Comparison of ENCODE assay signal across 8 cellular contexts in the genomic region with DNA sequence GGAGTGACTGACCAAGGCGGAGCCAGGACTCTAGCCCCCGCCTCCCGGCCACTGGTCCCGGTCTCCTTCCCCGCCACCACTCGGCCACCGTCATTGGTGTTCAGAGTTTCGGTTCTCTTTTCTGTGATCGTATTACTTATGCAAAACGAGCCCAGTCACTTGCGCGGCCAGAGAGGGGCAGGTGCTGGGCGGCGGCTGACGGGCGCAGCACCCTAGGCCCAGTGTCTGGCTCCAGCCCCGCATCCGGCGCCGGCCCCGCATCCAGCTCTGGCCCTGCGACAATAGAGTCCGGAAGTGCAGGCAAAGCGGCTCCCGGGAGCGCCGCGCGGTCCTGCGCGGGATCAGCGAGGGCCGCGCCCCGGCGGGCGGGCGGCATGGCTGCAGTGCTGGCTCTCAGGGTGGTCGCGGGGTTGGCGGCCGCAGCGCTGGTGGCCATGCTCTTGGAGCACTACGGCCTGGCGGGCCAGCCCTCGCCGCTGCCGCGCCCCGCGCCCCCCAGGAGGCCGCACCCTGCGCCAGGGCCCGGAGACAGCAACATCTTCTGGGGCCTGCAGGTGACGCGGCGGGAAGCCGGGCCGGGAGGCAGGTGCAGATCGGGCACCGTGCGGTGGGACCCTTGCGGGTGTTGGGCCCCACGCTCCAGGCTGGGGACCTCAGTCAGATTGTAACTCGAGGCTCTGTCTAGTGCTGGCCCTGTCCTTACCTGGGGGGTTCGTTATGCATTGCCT. TPM values are rescaled to one million over a fixed set of nuclear protein-coding genes. Genes with fewer than 3 reads are reported as not detected.
DNase-seq lines count a peak whose midpoint lies in the region; ATAC-seq, FAIRE-seq and TF ChIP-seq lines count a peak whose summit lies in the region.

TMEM62 (plus strand) TSS at position 158 of the 728 bp plus-strand sequence; CDS start at position 375, 217 bp downstream.

- no peaks in the 10 kb centered on the region for H3K9me1 ChIP-seq in endothelial cell of umbilical vein (replicated peaks; ENCODE audit: control insufficient read depth, extremely low read depth, insufficient read depth, low read length)

- H3K9me3 Mint-ChIP-seq in CD4-positive, alpha-beta memory T cell, result peaks cover 0 to 6% (median 3%) of the 10 kb centered on the region in 8 donors
- H3K9me3 Mint-ChIP-seq in mesothelial cell of epicardium, result peaks cover 8% of the 10 kb centered on the region

- no peaks in the 10 kb centered on the region for H3K9me2 ChIP-seq in OCI-LY1 (ENCODE audit: low read depth, low read length)

- peaks cover 10% of the 10 kb centered on the region for H3K36me3 ChIP-seq in CD4-positive, alpha-beta memory T cell (ENCODE audit: insufficient read depth, low read length)
- H3K36me3 ChIP-seq in OCI-LY1 (ENCODE audit: insufficient read depth, low read length) (peaks cover 22% of the 10 kb centered on the region), endothelial cell of umbilical vein (ENCODE audit: control insufficient read depth in 2 of 2, extremely low read depth in 1 of 2, insufficient read depth in 2 of 2, low read length in 2 of 2) (peaks cover 0 to 10% of the 10 kb centered on the region in 2 experiments)

- no peaks in the 10 kb centered on the region for H3F3A ChIP-seq in OCI-LY1 (ENCODE audit: insufficient read depth, low read length)

- FAIRE-seq in endothelial cell of umbilical vein (lab: Jason Lieb, UNC), result peak; percentile 75

- H4K20me1 ChIP-seq in OCI-LY1 (ENCODE audit: insufficient read depth, low read length) (no peaks in the 10 kb centered on the region), endothelial cell of umbilical vein (replicated peaks; ENCODE audit: control insufficient read depth, extremely low read depth, insufficient read depth, low read length) (no peaks in the 10 kb centered on the region)

- TF ChIP-seq POLR2A in endothelial cell of umbilical vein (IDR thresholded peaks at IDR 0.05; ENCODE audit: low read depth, low read length), result no peak

- peaks cover 2% of the 10 kb centered on the region in 2 donors for H3K27me3 Mint-ChIP-seq in CD4-positive, alpha-beta memory T cell
- peaks cover 30% of the 10 kb centered on the region for H3K27me3 Mint-ChIP-seq in mesothelial cell of epicardium (ENCODE audit: low read depth)

- POLR2A ChIA-PET in CD4-positive, alpha-beta memory T cell (lab: Charles Lee; ENCODE audit: partially characterized antibody), result interaction anchor here (0.6 to 2.4 kb wide), 6 partner anchors 11 to 1732 kb away, joined by 3 to 7 read pairs (median 5); partner anchors contain the start of genes CCNDBP1, NDUFAF1 and UBR1
- POLR2A ChIA-PET in endothelial cell of umbilical vein (lab: Charles Lee), result interaction anchor here (0.6 kb wide), 1 partner anchor 26 kb away, joined by 3 read pairs; no protein-coding TSS in a partner anchor

- H3K9ac ChIP-seq in OCI-LY1 (ENCODE audit: low read length), result peak within 1 kb of the TSS; percentile 88
- peak within 1 kb of the TSS; percentile 61 for H3K9ac ChIP-seq in endothelial cell of umbilical vein (replicated peaks; ENCODE audit: extremely low read depth, insufficient read depth, low read length)

- DNase-seq in CD4-positive, alpha-beta memory T cell, result peak; percentile 47 to 66 (median 56)
- DNase-seq in activated T-cell treated with anti-CD3 and anti-CD28 coated beads for 1 hour (ENCODE audit: low read depth), result peak; percentile 43
- DNase-seq in endothelial cell of umbilical vein (ENCODE audit: low read depth, low spot score), result peak; percentile 65
- DNase-seq in mesothelial cell of epicardium (ENCODE audit: low spot score in 2 of 2, unreplicated experiment in 2 of 2), result peak; percentile 32 to 66
- peak; percentile 50 to 60 for DNase-seq in stimulated activated CD8-positive, alpha-beta memory T cell treated with anti-CD3 and anti-CD28 coated beads, Interleukin-2, amount 100 ng/mL, for 48 hours (ENCODE audit: low read depth in 2 of 2)

- peak; percentile 93 for ATAC-seq in GM19351 (IDR thresholded peaks at IDR 0.05; ENCODE audit: unreplicated experiment)
- ATAC-seq in HG03469 (IDR thresholded peaks at IDR 0.05; ENCODE audit: unreplicated experiment), result peak; percentile 83

- no peak for TF ChIP-seq CTCF in OCI-LY1 (IDR thresholded peaks at IDR 0.05; ENCODE audit: low read length)
- no peak for TF ChIP-seq CTCF in endothelial cell of umbilical vein (IDR thresholded peaks at IDR 0.05; ENCODE audit: extremely low read depth in 1 of 2, insufficient read depth in 1 of 2, low read depth in 1 of 2, low read length in 2 of 2)
- no peak for TF ChIP-seq CTCF in mesothelial cell of epicardium (IDR thresholded peaks at IDR 0.05; ENCODE audit: unreplicated experiment)

- no TSS peak for BruUV-seq in endothelial cell of umbilical vein (replicated peaks; lab: Mats Ljungman, UMichigan)

- H3K9me3 ChIP-seq in CD4-positive, alpha-beta memory T cell (ENCODE audit: control insufficient read depth in 1 of 2, low read length in 2 of 2), result no peaks in the 10 kb centered on the region
- no peaks in the 10 kb centered on the region for H3K9me3 ChIP-seq in OCI-LY1 (ENCODE audit: low read length)
- H3K9me3 ChIP-seq in endothelial cell of umbilical vein (replicated peaks; ENCODE audit: control insufficient read depth, insufficient read depth, low read length), result no peaks in the 10 kb centered on the region

- H3K27ac Mint-ChIP-seq in CD4-positive, alpha-beta memory T cell, result peak within 1 kb of the TSS; percentile 83 to 97 (median 94)
- H3K27ac Mint-ChIP-seq in mesothelial cell of epicardium, result peak within 1 kb of the TSS; percentile 95

- intact Hi-C loops in CD4-positive, alpha-beta memory T cell (cut with micrococcal nuclease), result loop anchor here (1.0 to 5.0 kb wide), 3 partner anchors 10 to 54 kb away; partner anchors contain the start of genes CCNDBP1 and UBR1
- intact Hi-C loops in endothelial cell of umbilical vein (cut with micrococcal nuclease), result loop anchor here (1.0 kb wide), 2 partner anchors 10 to 17 kb away; no protein-coding TSS in a partner anchor

- H2AFZ ChIP-seq in OCI-LY1 (ENCODE audit: low read length) (peak within 1 kb of the TSS; percentile 93), endothelial cell of umbilical vein (ENCODE audit: low read depth, low read length) (peak within 1 kb of the TSS; percentile 97)

- H3K36me3 Mint-ChIP-seq in CD4-positive, alpha-beta memory T cell, result peaks cover 22 to 28% of the 10 kb centered on the region in 2 donors
- peaks cover 8% of the 10 kb centered on the region for H3K36me3 Mint-ChIP-seq in mesothelial cell of epicardium

- H3K4me3 ChIP-seq in CD4-positive, alpha-beta memory T cell (ENCODE audit: low read length in 2 of 2), result peak within 1 kb of the TSS; percentile 81 to 88
- H3K4me3 ChIP-seq in OCI-LY1 (ENCODE audit: low read depth, low read length, poor library complexity, severe bottlenecking) (peak within 1 kb of the TSS; percentile 97), endothelial cell of umbilical vein (replicated peaks in 1 of 3; ENCODE audit: insufficient read depth in 1 of 3, low read depth in 1 of 3, low read length in 3 of 3) (peak within 1 kb of the TSS; percentile 17 to 73 (median 64))

- peak within 1 kb of the TSS; percentile 90 to 98 (median 95) for H3K4me3 Mint-ChIP-seq in CD4-positive, alpha-beta memory T cell
- peak within 1 kb of the TSS; percentile 89 for H3K4me3 Mint-ChIP-seq in mesothelial cell of epicardium

- peak within 1 kb of the TSS; percentile 72 for H3K27ac ChIP-seq in CD4-positive, alpha-beta memory T cell (ENCODE audit: low read depth, low read length)
- H3K27ac ChIP-seq in OCI-LY1 (ENCODE audit: low read depth, low read length, poor library complexity, severe bottlenecking) (peak within 1 kb of the TSS; percentile 55), endothelial cell of umbilical vein (ENCODE audit: insufficient read depth, low read depth, low read length) (peak within 1 kb of the TSS; percentile 12)

- dilution Hi-C loops in endothelial cell of umbilical vein (cut with MboI; ENCODE audit: extremely low pct_ligation_motif_present, low sequenced_read_pairs), result no loop called here

- no peaks in the 10 kb centered on the region for H3K27me3 ChIP-seq in CD4-positive, alpha-beta memory T cell (ENCODE audit: insufficient read depth, low read length)
- H3K27me3 ChIP-seq in OCI-LY1 (ENCODE audit: insufficient read depth, low read length) (no peaks in the 10 kb centered on the region), endothelial cell of umbilical vein (ENCODE audit: control insufficient read depth in 2 of 2, insufficient read depth in 2 of 2, low read length in 2 of 2) (no peaks in the 10 kb centered on the region)

- H3K4me1 ChIP-seq in CD4-positive, alpha-beta memory T cell (ENCODE audit: insufficient read depth, low read length), result peaks cover 18% of the 10 kb centered on the region
- peaks cover 22% of the 10 kb centered on the region for H3K4me1 ChIP-seq in OCI-LY1 (ENCODE audit: insufficient read depth, low read length, severe bottlenecking)
- H3K4me1 ChIP-seq in endothelial cell of umbilical vein (ENCODE audit: control insufficient read depth, extremely low read depth, insufficient read depth, low read length), result peaks cover 11% of the 10 kb centered on the region

- peaks cover 12% of the 10 kb centered on the region for H3K79me2 ChIP-seq in OCI-LY1 (ENCODE audit: insufficient read depth, low read length)
- H3K79me2 ChIP-seq in endothelial cell of umbilical vein (ENCODE audit: control insufficient read depth, insufficient read depth, low read length), result no peaks in the 10 kb centered on the region

- H3K4me2 ChIP-seq in OCI-LY1 (ENCODE audit: low read length) (peak within 1 kb of the TSS; percentile 99), endothelial cell of umbilical vein (ENCODE audit: insufficient read depth, low read length) (peak within 1 kb of the TSS; percentile 89)

- peaks cover 11 to 30% (median 22%) of the 10 kb centered on the region in 4 donors for H3K4me1 Mint-ChIP-seq in CD4-positive, alpha-beta memory T cell
- peaks cover 22% of the 10 kb centered on the region for H3K4me1 Mint-ChIP-seq in mesothelial cell of epicardium

- CTCF ChIA-PET in CD4-positive, alpha-beta memory T cell (lab: Charles Lee; ENCODE audit: partially characterized antibody), result interaction anchor here (1.1 kb wide), 1 partner anchor 62 kb away, joined by 3 read pairs; no protein-coding TSS in a partner anchor
- CTCF ChIA-PET in endothelial cell of umbilical vein (lab: Charles Lee), result interaction anchor here (2.4 kb wide), 1 partner anchor 70 kb away, joined by 8 read pairs; no protein-coding TSS in a partner anchor

RNA-seq across cellular contexts. Expression of gene TMEM62, which starts in this region (rescaled TPM):
- total RNA-seq in CD4-positive, alpha-beta memory T cell, result 10 to 100 TPM; 14.3 to 17.4 TPM
- polyA plus RNA-seq in CD4-positive, alpha-beta memory T cell, result 10 to 100 TPM in 1 of 2 donors, 1 to 10 TPM in 1; 3.2 to 10.0 TPM
- total RNA-seq in endothelial cell of umbilical vein (17.6 and 22.2 TPM in 2 replicates), mesothelial cell of epicardium (12.4 to 13.4 TPM (median 12.9 TPM) in 3 replicates)
- 9.1 and 10.4 TPM in 2 replicates for polyA plus RNA-seq in endothelial cell of umbilical vein
- polyA plus RNA-seq in endothelial cell of umbilical vein (2011; cell fraction: cytosol; rRNA removed), result 5.7 and 6.0 TPM in 2 replicates
- 23.9 and 32.2 TPM in 2 replicates for polyA plus RNA-seq in endothelial cell of umbilical vein (2011; cell fraction: nucleus; rRNA removed)
- 4.9 and 8.2 TPM in 2 replicates for polyA plus RNA-seq in endothelial cell of umbilical vein (2012)
- 8.4 and 8.6 TPM in 2 replicates for polyA minus RNA-seq in endothelial cell of umbilical vein
- polyA minus RNA-seq in endothelial cell of umbilical vein (2011; cell fraction: cytosol; rRNA and poly(A)+ RNA removed), result 10.0 TPM
- polyA minus RNA-seq in endothelial cell of umbilical vein (2011; cell fraction: nucleus; rRNA and poly(A)+ RNA removed), result 15.8 and 18.6 TPM in 2 replicates

Comparison
In these comparisons a context has a peak if more than half of its experiments do, and no peak if none do; other contexts are left out.
1. Peak in every context shown above with its lines: DNase-seq, ATAC-seq, H3K4me3 ChIP-seq and H3K27ac ChIP-seq.
2. H3K27ac ChIP-seq: peak in every context shown above with its lines; median percentile 72 in CD4-positive, alpha-beta memory T cell; 55 in OCI-LY1; 12 in endothelial cell of umbilical vein.